8 cellular contexts compared by ENCODE assay signal in the genomic region with DNA sequence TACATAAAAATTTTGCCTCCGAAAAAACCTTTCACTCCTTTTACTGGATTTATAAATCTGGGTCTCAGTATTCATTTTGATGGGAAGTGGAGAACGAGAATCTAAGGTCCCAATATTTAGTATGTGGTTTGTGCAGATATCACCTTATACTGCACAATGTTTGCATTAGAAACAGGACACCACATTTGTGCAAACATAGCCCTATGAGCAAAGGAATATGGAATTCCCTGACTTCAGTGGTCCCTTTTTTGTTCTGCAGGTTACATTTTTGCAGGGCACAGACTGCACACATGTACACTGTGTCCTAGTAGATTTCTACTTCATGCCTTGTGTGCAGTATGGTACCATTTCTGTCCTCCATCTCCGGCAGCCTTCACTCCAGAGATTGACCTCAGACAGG.
"Had no signal": no experiment of that assay in that cellular context is flagged by ENCODE, and none has a peak within 500 bp of the region (broad histone marks: within the 10 kb centered on the region; RNA-seq: fewer than 3 reads in every experiment).

No MANE protein-coding gene starts in this region.

- H3K36me3 Mint-ChIP-seq: IgD-negative memory B cell had no signal

- DNase-seq: GM23248, GOT3, H9, HCEC 1CT, KBM-7 had no signal

- H3K27ac Mint-ChIP-seq: H9, IgD-negative memory B cell had no signal

- H3K27me3 Mint-ChIP-seq: IgD-negative memory B cell had no signal

- FAIRE-seq: H54, HTR-8/SVneo had no signal

- H3K9ac ChIP-seq: GM23248 had no signal

- H2AFZ ChIP-seq: GM23248 had no signal

- H3K4me3 ChIP-seq: GM23248 had no signal

- H3K9me3 Mint-ChIP-seq: H9 had no signal

- H3K4me3 Mint-ChIP-seq: H9, IgD-negative memory B cell had no signal

- H3K4me1 Mint-ChIP-seq: H9, IgD-negative memory B cell had no signal

- H3K27ac ChIP-seq: GM23248 had no signal
